ENCODE assay signal across 8 cellular contexts in genomic region chr20:47205577-47206123, GRCh38.
DNase-seq lines count a peak whose midpoint lies in the region; ATAC-seq and TF ChIP-seq lines count a peak whose summit lies in the region.

No MANE protein-coding gene starts in this region.

- H3K27ac ChIP-seq in SJSA1: no peak overlapping the region
- H3K27ac ChIP-seq in lung (ENCODE audit: low read depth in 1 of 2, low read length in 1 of 2): no peak overlapping the region

- H3K27me3 ChIP-seq in SJSA1 (replicated peaks) (no peaks in the 10 kb centered on the region), lung (ENCODE audit: control insufficient read depth, insufficient read depth) (no peaks in the 10 kb centered on the region)

- DNase-seq in activated T-cell treated with anti-CD3 and anti-CD28 coated beads, Interleukin-2, amount 50 U/mL, for 1 hour: peak; percentile 63
- no peak for DNase-seq in activated T-cell treated with anti-CD3 and anti-CD28 coated beads for 4 hours
- DNase-seq in LoVo (ENCODE audit: low spot score): peak; percentile 41
- peak; percentile 59 to 77 for DNase-seq in SJSA1 (ENCODE audit: low read depth in 1 of 2, low spot score in 2 of 2)
- peak; percentile 50 to 77 for DNase-seq in dermis microvascular lymphatic vessel endothelial cell (ENCODE audit: low read depth in 2 of 2)
- DNase-seq in lung (ENCODE audit: low spot score): peak; percentile 34
- DNase-seq in activated CD4-positive, CD25-positive, alpha-beta regulatory T cell treated with anti-CD3 and anti-CD28 coated beads, Interleukin-2, amount 50 U/mL, for 72 hours: no peak

- WGBS in lung, 2 donors: 55 to 60% methylated on average over 9 of the region's 9 CpGs

- TF ChIP-seq CTCF in lung (IDR thresholded peaks at IDR 0.05; ENCODE audit: control extremely low read depth, extremely low read depth): peak; percentile 63

- H3K9me3 ChIP-seq in SJSA1 (replicated peaks) (no peaks in the 10 kb centered on the region), lung (ENCODE audit: control insufficient read depth in 2 of 2, insufficient read depth in 1 of 2, low read length in 1 of 2) (no peaks in the 10 kb centered on the region)

- H3K36me3 ChIP-seq in SJSA1: peaks cover 18% of the 10 kb centered on the region
- peaks cover 0 to 15% of the 10 kb centered on the region in 2 donors for H3K36me3 ChIP-seq in lung (ENCODE audit: control insufficient read depth in 2 of 2, insufficient read depth in 2 of 2, low read length in 2 of 2)

- H3K4me1 ChIP-seq in SJSA1 (replicated peaks) (peaks cover 2% of the 10 kb centered on the region; the same call in 1 of the 2 replicates), lung (ENCODE audit: control insufficient read depth in 2 of 2, insufficient read depth in 2 of 2, low read length in 2 of 2) (no peaks in the 10 kb centered on the region)

- H3K4me3 ChIP-seq in SJSA1 (no peak overlapping the region), lung (no peak overlapping the region)

- ATAC-seq in lung (ENCODE audit: insufficient read depth, low FRiP score) (no peak), GM19452 (IDR thresholded peaks at IDR 0.05; ENCODE audit: unreplicated experiment) (no peak)

Comparison
In these comparisons a context has a peak if more than half of its experiments do, and no peak if none do; other contexts are left out.
1. DNase-seq: peak in activated T-cell treated with anti-CD3 and anti-CD28 coated beads, Interleukin-2, amount 50 U/mL, for 1 hour (single experiment), LoVo (single experiment), SJSA1 (2 of 2), dermis microvascular lymphatic vessel endothelial cell (2 of 2) and lung (single experiment); none in activated T-cell treated with anti-CD3 and anti-CD28 coated beads for 4 hours (single experiment) and activated CD4-positive, CD25-positive, alpha-beta regulatory T cell treated with anti-CD3 and anti-CD28 coated beads, Interleukin-2, amount 50 U/mL, for 72 hours (single experiment).